22 cellular contexts compared by ENCODE assay signal in the genomic region with DNA sequence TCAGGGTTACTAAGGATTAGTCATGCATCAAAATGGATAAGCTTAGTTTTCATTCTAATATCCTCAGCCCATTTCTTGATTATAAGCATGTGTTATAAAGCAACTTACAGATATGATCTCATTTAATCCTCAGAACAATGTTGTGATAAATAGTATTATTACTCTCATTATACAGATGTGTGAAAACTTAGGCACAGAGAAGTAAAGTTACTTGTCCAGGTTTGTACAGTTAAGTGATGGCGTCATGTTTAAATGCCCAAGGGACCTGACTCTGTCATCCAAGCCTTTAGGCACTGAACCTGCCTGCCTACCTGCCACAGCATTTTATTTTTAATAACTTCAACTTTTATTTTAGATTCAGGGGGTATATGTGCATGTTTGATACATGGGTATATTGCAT.
"Had no signal": no experiment of that assay in that cellular context is flagged by ENCODE, and none has a peak within 500 bp of the region (broad histone marks: within the 10 kb centered on the region; RNA-seq: fewer than 3 reads in every experiment).

No MANE protein-coding gene starts in this region.

- H3K4me3 ChIP-seq: colonic mucosa, coronary artery, dorsolateral prefrontal cortex, esophagus muscularis mucosa, esophagus squamous epithelium, gastrocnemius medialis, gastroesophageal sphincter, heart left ventricle, heart right ventricle had no signal

- H3K4me1 ChIP-seq: colonic mucosa, esophagus muscularis mucosa, esophagus squamous epithelium, foreskin keratinocyte, gastrocnemius medialis, gastroesophageal sphincter, heart left ventricle, heart right ventricle had no signal

- H3K27ac ChIP-seq: colonic mucosa, coronary artery, dorsolateral prefrontal cortex, epithelial cell of prostate, esophagus muscularis mucosa, esophagus squamous epithelium, foreskin keratinocyte, gastrocnemius medialis, gastroesophageal sphincter, heart left ventricle, heart right ventricle had no signal

- DNase-seq: colonic mucosa; cortex of kidney; dermis blood vessel endothelial cell; dorsolateral prefrontal cortex; effector CD4-positive, alpha-beta T cell; effector CD8-positive, alpha-beta T cell; effector memory CD4-positive, alpha-beta T cell; effector memory CD8-positive, alpha-beta T cell; endodermal cell; erythroblast; esophagus squamous epithelium; foreskin melanocyte; gastrocnemius medialis; glutamatergic neuron; head of caudate nucleus; heart left ventricle; heart right ventricle had no signal

- H3K36me3 ChIP-seq: colonic mucosa, esophagus muscularis mucosa, esophagus squamous epithelium, gastrocnemius medialis, gastroesophageal sphincter, heart left ventricle, heart right ventricle had no signal

- ATAC-seq: effector memory CD8-positive, alpha-beta T cell; foreskin keratinocyte; gastrocnemius medialis; gastroesophageal sphincter; heart left ventricle; heart right ventricle had no signal

- H3K9me3 ChIP-seq: colonic mucosa, esophagus muscularis mucosa, esophagus squamous epithelium, gastrocnemius medialis, gastroesophageal sphincter, heart left ventricle, heart right ventricle had no signal

- H3K27me3 ChIP-seq: colonic mucosa, esophagus muscularis mucosa, esophagus squamous epithelium, foreskin keratinocyte, gastrocnemius medialis, gastroesophageal sphincter, heart left ventricle, heart right ventricle had no signal
